Comparison of ENCODE assay signal across 10 cellular contexts in genomic region chr3:65953301-65953812, GRCh38.
DNase-seq lines count a peak whose midpoint lies in the region; ATAC-seq, FAIRE-seq and TF ChIP-seq lines count a peak whose summit lies in the region.
"Had no signal": no experiment of that assay in that cellular context is flagged by ENCODE, and none has a peak within 500 bp of the region (broad histone marks: within the 10 kb centered on the region; RNA-seq: fewer than 3 reads in every experiment).

No MANE protein-coding gene starts in this region.

- no peak for TF ChIP-seq CTCF in epithelial cell of proximal tubule (conservative IDR thresholded peaks at IDR 0.05; ENCODE audit: low read depth, low read length)

- H3K9me3 Mint-ChIP-seq in CD4-positive, alpha-beta memory T cell = peaks cover 0 to 7% (median 0%) of the 10 kb centered on the region in 8 donors

- no peaks in the 10 kb centered on the region for H3K4me1 Mint-ChIP-seq in CD4-positive, alpha-beta memory T cell
- H3K4me1 Mint-ChIP-seq: CD4-positive, CD25-positive, alpha-beta regulatory T cell had no signal

- peaks cover 0 to 5% of the 10 kb centered on the region in 2 donors for H3K27me3 Mint-ChIP-seq in CD4-positive, alpha-beta memory T cell
- H3K27me3 Mint-ChIP-seq: CD4-positive, CD25-positive, alpha-beta regulatory T cell had no signal

- no peak for FAIRE-seq in RCC 7860 (lab: Jason Lieb, UNC)

- no peak overlapping the region for H3K27ac ChIP-seq in CD4-positive, alpha-beta memory T cell (ENCODE audit: low read depth, low read length)

- H3K27ac Mint-ChIP-seq in CD4-positive, alpha-beta memory T cell = no peak overlapping the region
- H3K27ac Mint-ChIP-seq: CD4-positive, CD25-positive, alpha-beta regulatory T cell; T-helper 1 cell treated with Interleukin-12 subunit alpha and Interleukin-12 subunit beta and Interleukin-4 antibody, amounts not matched to agents 30 μg/mL and 1 μg/mL, for 36 hours had no signal

- H3K4me3 ChIP-seq in epithelial cell of proximal tubule (ENCODE audit: low read depth, low read length) (peak overlapping the region; percentile 1), mucosa of stomach (ENCODE audit: low read length) (no peak overlapping the region)
- H3K4me3 ChIP-seq in CD4-positive, alpha-beta memory T cell (ENCODE audit: low read length in 2 of 2) = no peak overlapping the region

- no peaks in the 10 kb centered on the region for H3K27me3 ChIP-seq in mucosa of stomach (ENCODE audit: control insufficient read depth, insufficient read depth, low read length)
- no peaks in the 10 kb centered on the region for H3K27me3 ChIP-seq in CD4-positive, alpha-beta memory T cell (ENCODE audit: insufficient read depth, low read length)

- CTCF ChIA-PET in CD4-positive, alpha-beta memory T cell (lab: Charles Lee; ENCODE audit: partially characterized antibody) = no interaction called here

- DNase-seq in COR-L47 (lab: John Stamatoyannopoulos, UW) (peak; percentile 67), NCI-H2196 treated with DMSO at 0.1 percent for 48 hours (lab: John Stamatoyannopoulos, UW; ENCODE audit: unreplicated experiment) (peak; percentile 78), epithelial cell of proximal tubule (ENCODE audit: low read depth) (no peak), activated gamma-delta T cell treated with Interleukin-2 at 50 U/mL for 16 hours (no peak), RCC 7860 (ENCODE audit: low spot score) (no peak)
- DNase-seq in CD4-positive, alpha-beta memory T cell = no peak
- DNase-seq: CD4-positive, CD25-positive, alpha-beta regulatory T cell had no signal

- H3K4me1 ChIP-seq in mucosa of stomach (ENCODE audit: control insufficient read depth, insufficient read depth, low read length) = peaks cover 66% of the 10 kb centered on the region
- H3K4me1 ChIP-seq in CD4-positive, alpha-beta memory T cell (ENCODE audit: insufficient read depth, low read length) = no peaks in the 10 kb centered on the region

- no peak for ATAC-seq in HG03025 (IDR thresholded peaks at IDR 0.05; ENCODE audit: low FRiP score, unreplicated experiment)

- H3K9ac ChIP-seq in mucosa of stomach (ENCODE audit: low read length) = peak overlapping the region; percentile 67

- no peak overlapping the region for H3K4me3 Mint-ChIP-seq in CD4-positive, alpha-beta memory T cell
- H3K4me3 Mint-ChIP-seq: CD4-positive, CD25-positive, alpha-beta regulatory T cell; T-helper 1 cell treated with Interleukin-12 subunit alpha and Interleukin-12 subunit beta and Interleukin-4 antibody, amounts not matched to agents 30 μg/mL and 1 μg/mL, for 36 hours had no signal

- no peaks in the 10 kb centered on the region for H3K36me3 Mint-ChIP-seq in CD4-positive, alpha-beta memory T cell
- H3K36me3 Mint-ChIP-seq: CD4-positive, CD25-positive, alpha-beta regulatory T cell had no signal

- intact Hi-C loops in CD4-positive, alpha-beta memory T cell (cut with micrococcal nuclease) = no loop called here

- no peaks in the 10 kb centered on the region for H3K36me3 ChIP-seq in mucosa of stomach (ENCODE audit: control insufficient read depth, insufficient read depth, low read length)
- no peaks in the 10 kb centered on the region for H3K36me3 ChIP-seq in CD4-positive, alpha-beta memory T cell (ENCODE audit: insufficient read depth, low read length)

- H3K9me3 ChIP-seq in mucosa of stomach (ENCODE audit: control insufficient read depth, low read length) = no peaks in the 10 kb centered on the region
- H3K9me3 ChIP-seq in CD4-positive, alpha-beta memory T cell (ENCODE audit: control insufficient read depth in 1 of 2, low read length in 2 of 2) = no peaks in the 10 kb centered on the region

- POLR2A ChIA-PET in CD4-positive, alpha-beta memory T cell (lab: Charles Lee; ENCODE audit: partially characterized antibody) = no interaction called here

Comparison
In these comparisons a context has a peak if more than half of its experiments do, and no peak if none do; other contexts are left out.
1. DNase-seq: peak in COR-L47 (single experiment) and NCI-H2196 treated with DMSO at 0.1 percent for 48 hours (single experiment); none in epithelial cell of proximal tubule (single experiment), CD4-positive, alpha-beta memory T cell (0 of 5), activated gamma-delta T cell treated with Interleukin-2 at 50 U/mL for 16 hours (single experiment) and RCC 7860 (single experiment).